7 cellular contexts compared by ENCODE assay signal in genomic region chr2:230758566-230759480, GRCh38. TPM values are rescaled to one million over a fixed set of nuclear protein-coding genes. Genes with fewer than 3 reads are reported as not detected.
A peak's percentile ranks its signal among the peaks of the same experiment; 100 is the strongest.
DNase-seq lines count a peak whose midpoint lies in the region; ATAC-seq and TF ChIP-seq lines count a peak whose summit lies in the region.

No MANE protein-coding gene starts in this region.

- H3K27ac ChIP-seq in GM23338 (ENCODE audit: low read depth) (no peak overlapping the region), stomach (peak overlapping the region in 4 of 5 donors; percentile 35 to 74 (median 54))

- DNase-seq in GM23338 (ENCODE audit: low spot score): no peak
- peak; percentile 93 for DNase-seq in fibroblast of pulmonary artery (ENCODE audit: low read depth)
- no peak for DNase-seq in stomach

- ATAC-seq in GM23338 (peak; percentile 36), HG03457 (IDR thresholded peaks at IDR 0.05; ENCODE audit: unreplicated experiment) (no peak), HG03354 (IDR thresholded peaks at IDR 0.05; ENCODE audit: poor library complexity, severe bottlenecking, unreplicated experiment) (no peak), HG03039 (IDR thresholded peaks at IDR 0.05; ENCODE audit: unreplicated experiment) (no peak)

- peaks cover 44% of the 10 kb centered on the region for H3K4me1 ChIP-seq in GM23338 (ENCODE audit: insufficient read depth)
- peaks cover 43 to 79% (median 58%) of the 10 kb centered on the region in 4 donors for H3K4me1 ChIP-seq in stomach

- H3K27ac Mint-ChIP-seq in GM23338: peak overlapping the region; percentile 81
- H3K27ac Mint-ChIP-seq in T-helper 1 cell treated with Interleukin-12 subunit alpha and Interleukin-12 subunit beta and Interleukin-4 antibody, amounts not matched to agents 30 μg/mL and 1 μg/mL, for 36 hours: peak overlapping the region; percentile 65

- TF ChIP-seq POLR2A in stomach (IDR thresholded peaks at IDR 0.05): no peak

- H3K9me3 ChIP-seq in stomach: no peaks in the 10 kb centered on the region

- H3K4me2 ChIP-seq in GM23338: no peak overlapping the region

- WGBS in stomach, 5 donors: 76 to 82% (median 78%) methylated on average over 6 of the region's 6 CpGs

- H3K4me1 Mint-ChIP-seq in GM23338: peaks cover 41% of the 10 kb centered on the region
- peaks cover 67% of the 10 kb centered on the region for H3K4me1 Mint-ChIP-seq in T-helper 1 cell treated with Interleukin-12 subunit alpha and Interleukin-12 subunit beta and Interleukin-4 antibody, amounts not matched to agents 30 μg/mL and 1 μg/mL, for 36 hours (ENCODE audit: low read depth)

- no peaks in the 10 kb centered on the region for H3K27me3 ChIP-seq in GM23338 (ENCODE audit: insufficient read depth)
- no peaks in the 10 kb centered on the region for H3K27me3 ChIP-seq in stomach

- H2AFZ ChIP-seq in GM23338: no peak overlapping the region

- H3K36me3 ChIP-seq in GM23338 (ENCODE audit: insufficient read depth) (no peaks in the 10 kb centered on the region), stomach (peaks cover 0 to 30% (median 27%) of the 10 kb centered on the region in 4 donors)

- peaks cover 68% of the 10 kb centered on the region for H3K79me2 ChIP-seq in GM23338 (replicated peaks; ENCODE audit: insufficient read depth)

- no peak overlapping the region for H3K4me3 Mint-ChIP-seq in GM23338
- peak overlapping the region; percentile 10 for H3K4me3 Mint-ChIP-seq in T-helper 1 cell treated with Interleukin-12 subunit alpha and Interleukin-12 subunit beta and Interleukin-4 antibody, amounts not matched to agents 30 μg/mL and 1 μg/mL, for 36 hours

- peaks cover 10% of the 10 kb centered on the region; the same call in 2 of the 3 replicates for H3K36me3 Mint-ChIP-seq in GM23338 (ENCODE audit: low read depth)
- peaks cover 42% of the 10 kb centered on the region for H3K36me3 Mint-ChIP-seq in T-helper 1 cell treated with Interleukin-12 subunit alpha and Interleukin-12 subunit beta and Interleukin-4 antibody, amounts not matched to agents 30 μg/mL and 1 μg/mL, for 36 hours (ENCODE audit: low read depth)

- intact Hi-C loops in stomach (cut with DNase I; ENCODE audit: low total_unique reads): no loop called here

- H3K4me3 ChIP-seq in GM23338 (no peak overlapping the region), fibroblast of pulmonary artery (replicated peaks; ENCODE audit: low read depth, low read length) (no peak overlapping the region), stomach (no peak overlapping the region)

- no peak for TF ChIP-seq EP300 in stomach (IDR thresholded peaks at IDR 0.05)

- peaks cover 3% of the 10 kb centered on the region for H3K27me3 Mint-ChIP-seq in GM23338 (ENCODE audit: insufficient read depth, low read depth, poor library complexity)
- no peaks in the 10 kb centered on the region for H3K27me3 Mint-ChIP-seq in T-helper 1 cell treated with Interleukin-12 subunit alpha and Interleukin-12 subunit beta and Interleukin-4 antibody, amounts not matched to agents 30 μg/mL and 1 μg/mL, for 36 hours (ENCODE audit: low read depth)

- H4K20me1 ChIP-seq in GM23338 (replicated peaks; ENCODE audit: insufficient read depth): peaks cover 13% of the 10 kb centered on the region

- TF ChIP-seq CTCF in GM23338 (conservative IDR thresholded peaks at IDR 0.05; ENCODE audit: low read depth in 2 of 2) (no peak), fibroblast of pulmonary artery (IDR thresholded peaks at IDR 0.05; ENCODE audit: low read length, missing control alignments) (no peak), stomach (IDR thresholded peaks at IDR 0.05) (no peak)

- H3K9me3 Mint-ChIP-seq in GM23338: no peaks in the 10 kb centered on the region
- H3K9me3 Mint-ChIP-seq in T-helper 1 cell treated with Interleukin-12 subunit alpha and Interleukin-12 subunit beta and Interleukin-4 antibody, amounts not matched to agents 30 μg/mL and 1 μg/mL, for 36 hours: no peaks in the 10 kb centered on the region

- no peaks in the 10 kb centered on the region for H3K9me2 ChIP-seq in GM23338 (ENCODE audit: insufficient read depth)

- H3F3A ChIP-seq in GM23338 (replicated peaks; ENCODE audit: low read depth): no peaks in the 10 kb centered on the region

TF ChIP-seq in GM23338, 12 proteins besides CTCF, POLR2A, EP300 and RAD21 (continues in another document):
- TF ChIP-seq ZNF114 (CRISPR knock-in tag; IDR thresholded peaks at IDR 0.05) (no peak), POLR2AphosphoS5 (IDR thresholded peaks at IDR 0.05; ENCODE audit: low read depth) (no peak), ZNF331 (CRISPR knock-in tag; IDR thresholded peaks at IDR 0.05; ENCODE audit: low read depth) (no peak), STAT1 (IDR thresholded peaks at IDR 0.05; ENCODE audit: unreplicated experiment) (no peak), ETS1 (IDR thresholded peaks at IDR 0.05) (no peak)
- TF ChIP-seq, protein P1, sequence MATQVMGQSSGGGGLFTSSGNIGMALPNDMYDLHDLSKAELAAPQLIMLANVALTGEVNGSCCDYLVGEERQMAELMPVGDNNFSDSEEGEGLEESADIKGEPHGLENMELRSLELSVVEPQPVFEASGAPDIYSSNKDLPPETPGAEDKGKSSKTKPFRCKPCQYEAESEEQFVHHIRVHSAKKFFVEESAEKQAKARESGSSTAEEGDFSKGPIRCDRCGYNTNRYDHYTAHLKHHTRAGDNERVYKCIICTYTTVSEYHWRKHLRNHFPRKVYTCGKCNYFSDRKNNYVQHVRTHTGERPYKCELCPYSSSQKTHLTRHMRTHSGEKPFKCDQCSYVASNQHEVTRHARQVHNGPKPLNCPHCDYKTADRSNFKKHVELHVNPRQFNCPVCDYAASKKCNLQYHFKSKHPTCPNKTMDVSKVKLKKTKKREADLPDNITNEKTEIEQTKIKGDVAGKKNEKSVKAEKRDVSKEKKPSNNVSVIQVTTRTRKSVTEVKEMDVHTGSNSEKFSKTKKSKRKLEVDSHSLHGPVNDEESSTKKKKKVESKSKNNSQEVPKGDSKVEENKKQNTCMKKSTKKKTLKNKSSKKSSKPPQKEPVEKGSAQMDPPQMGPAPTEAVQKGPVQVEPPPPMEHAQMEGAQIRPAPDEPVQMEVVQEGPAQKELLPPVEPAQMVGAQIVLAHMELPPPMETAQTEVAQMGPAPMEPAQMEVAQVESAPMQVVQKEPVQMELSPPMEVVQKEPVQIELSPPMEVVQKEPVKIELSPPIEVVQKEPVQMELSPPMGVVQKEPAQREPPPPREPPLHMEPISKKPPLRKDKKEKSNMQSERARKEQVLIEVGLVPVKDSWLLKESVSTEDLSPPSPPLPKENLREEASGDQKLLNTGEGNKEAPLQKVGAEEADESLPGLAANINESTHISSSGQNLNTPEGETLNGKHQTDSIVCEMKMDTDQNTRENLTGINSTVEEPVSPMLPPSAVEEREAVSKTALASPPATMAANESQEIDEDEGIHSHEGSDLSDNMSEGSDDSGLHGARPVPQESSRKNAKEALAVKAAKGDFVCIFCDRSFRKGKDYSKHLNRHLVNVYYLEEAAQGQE (IDR thresholded peaks at IDR 0.05; ENCODE audit: unreplicated experiment): no peak

RNA-seq across cellular contexts. Expression of gene CAB39, which starts 46.2 kb away (rescaled TPM):
- 67.5 and 73.9 TPM in 2 replicates for total RNA-seq in GM23338 (2014; rRNA removed; shearing (Covaris generic))
- polyA plus RNA-seq in GM23338 (2016; fragmentation: Nextera tagmentation; extraction: Ambion mirVana): 15.5 and 18.7 TPM in 2 replicates
- total RNA-seq in stomach: 100 to 1,000 TPM in 1 of 5 donors, 10 to 100 TPM in 4; 83.9 to 126 (median 86.9) TPM
- polyA plus RNA-seq in stomach: 10 to 100 TPM; 21.8 to 56.4 (median 36.9) TPM
